In genomic region chr11:22828373-22828772, GRCh38 we compare ENCODE assay signal across 9 cellular contexts. TPM values are rescaled to one million over a fixed set of nuclear protein-coding genes. Genes with fewer than 3 reads are reported as not detected.
DNase-seq lines count a peak whose midpoint lies in the region; ATAC-seq and TF ChIP-seq lines count a peak whose summit lies in the region.
"Had no signal": no experiment of that assay in that cellular context is flagged by ENCODE, and none has a peak within 500 bp of the region (broad histone marks: within the 10 kb centered on the region; RNA-seq: fewer than 3 reads in every experiment).

No MANE protein-coding gene starts in this region.

- peaks cover 5% of the 10 kb centered on the region; the same call in 1 of the 2 replicates for H3K4me1 ChIP-seq in SJSA1 (replicated peaks)
- H3K4me1 ChIP-seq in endodermal cell (ENCODE audit: control insufficient read depth, insufficient read depth, low read length) = no peaks in the 10 kb centered on the region

- no peak overlapping the region for H3K9ac ChIP-seq in endodermal cell (ENCODE audit: extremely low read depth, low read length, poor library complexity, severe bottlenecking)

- no peak for DNase-seq in activated CD4-positive, alpha-beta T cell treated with anti-CD3 and anti-CD28 coated beads, Interleukin-2, amount 10 ng/mL, durations not matched to agents 7 days and 5 days
- DNase-seq in activated CD4-positive, alpha-beta T cell treated with anti-CD3 and anti-CD28 coated beads for 1 hour = no peak
- peak in 1 of 2 experiments; percentile 2 for DNase-seq in SJSA1 (ENCODE audit: low read depth in 1 of 2, low spot score in 2 of 2)
- no peak for DNase-seq in endodermal cell
- no peak for DNase-seq in stimulated activated naive B cell treated with anti-CD40 and anti-IgM and Interleukin-4, amounts not matched to agents 10 μg/mL and 1 μg/mL and 100 μg/mL, for 72 hours
- no peak for DNase-seq in inferior parietal cortex (ENCODE audit: extremely low spot score)
- no peak for DNase-seq in NCI-H187 treated with DMSO at 0.1 percent for 48 hours (lab: John Stamatoyannopoulos, UW)
- DNase-seq in OCI-M2 (lab: John Stamatoyannopoulos, UW; ENCODE audit: unreplicated experiment) = no peak
- DNase-seq: stimulated activated CD4-positive, alpha-beta T cell treated with anti-CD3 and anti-CD28 coated beads, Interleukin-4, amount 100 ng/mL, for 1 hour had no signal

- H3K27me3 Mint-ChIP-seq in activated CD4-positive, alpha-beta T cell treated with anti-CD3 and anti-CD28 coated beads, Interleukin-2, amount 10 ng/mL, durations not matched to agents 7 days and 5 days = no peaks in the 10 kb centered on the region
- H3K27me3 Mint-ChIP-seq in endodermal cell (ENCODE audit: insufficient read depth) = peaks cover 13% of the 10 kb centered on the region
- H3K27me3 Mint-ChIP-seq in stimulated activated naive B cell treated with anti-CD40 and anti-IgM and Interleukin-4, amounts not matched to agents 10 μg/mL and 1 μg/mL and 100 μg/mL, for 72 hours = no peaks in the 10 kb centered on the region

- peak overlapping the region; percentile 89 for H3K4me3 Mint-ChIP-seq in activated CD4-positive, alpha-beta T cell treated with anti-CD3 and anti-CD28 coated beads, Interleukin-2, amount 10 ng/mL, durations not matched to agents 7 days and 5 days
- H3K4me3 Mint-ChIP-seq in endodermal cell = peak overlapping the region; percentile 80
- peak overlapping the region; percentile 87 for H3K4me3 Mint-ChIP-seq in stimulated activated naive B cell treated with anti-CD40 and anti-IgM and Interleukin-4, amounts not matched to agents 10 μg/mL and 1 μg/mL and 100 μg/mL, for 72 hours

- no peaks in the 10 kb centered on the region for H3K27me3 ChIP-seq in SJSA1 (replicated peaks)
- H3K27me3 ChIP-seq in endodermal cell (ENCODE audit: control insufficient read depth, insufficient read depth, low read length, poor library complexity, severe bottlenecking) = peaks cover 11% of the 10 kb centered on the region

- peak overlapping the region; percentile 92 for H3K27ac Mint-ChIP-seq in activated CD4-positive, alpha-beta T cell treated with anti-CD3 and anti-CD28 coated beads, Interleukin-2, amount 10 ng/mL, durations not matched to agents 7 days and 5 days
- no peak overlapping the region for H3K27ac Mint-ChIP-seq in endodermal cell
- no peak overlapping the region for H3K27ac Mint-ChIP-seq in stimulated activated naive B cell treated with anti-CD40 and anti-IgM and Interleukin-4, amounts not matched to agents 10 μg/mL and 1 μg/mL and 100 μg/mL, for 72 hours

- H3K9me3 ChIP-seq in SJSA1 (replicated peaks) (0 out of 2 replicates have a peak, but pooled peaks cover 2% of the 10 kb centered on the region), endodermal cell (ENCODE audit: control insufficient read depth, low read length) (no peaks in the 10 kb centered on the region)

- H3K27ac ChIP-seq in SJSA1 (no peak overlapping the region), endodermal cell (ENCODE audit: low read depth, low read length) (no peak overlapping the region)

- H3K4me3 ChIP-seq in SJSA1 (peak overlapping the region; percentile 86), endodermal cell (ENCODE audit: low read length) (peak overlapping the region; percentile 89)

- H3K36me3 ChIP-seq in SJSA1 (peaks cover 8% of the 10 kb centered on the region), endodermal cell (ENCODE audit: control insufficient read depth, insufficient read depth, low read length) (no peaks in the 10 kb centered on the region)

- H3K4me1 Mint-ChIP-seq in activated CD4-positive, alpha-beta T cell treated with anti-CD3 and anti-CD28 coated beads, Interleukin-2, amount 10 ng/mL, durations not matched to agents 7 days and 5 days = peaks cover 14% of the 10 kb centered on the region
- H3K4me1 Mint-ChIP-seq in endodermal cell = peaks cover 5% of the 10 kb centered on the region
- H3K4me1 Mint-ChIP-seq in stimulated activated naive B cell treated with anti-CD40 and anti-IgM and Interleukin-4, amounts not matched to agents 10 μg/mL and 1 μg/mL and 100 μg/mL, for 72 hours = peaks cover 5 to 8% of the 10 kb centered on the region in 2 donors

- POLR2A ChIA-PET in activated CD4-positive, alpha-beta T cell treated with anti-CD3 and anti-CD28 coated beads, Interleukin-2, amount 10 ng/mL, durations not matched to agents 7 days and 5 days (lab: Charles Lee) = no interaction called here

- 73% methylated on average over 2 to 5 of the region's 6 CpGs for WGBS in endodermal cell (ENCODE audit: insufficient coverage in 1 of 2, insufficient read length in 1 of 2), 2 experiments

- TF ChIP-seq CTCF in endodermal cell (conservative IDR thresholded peaks at IDR 0.05) = no peak

- no peak for ATAC-seq in stimulated activated naive B cell treated with anti-CD40 and anti-IgM and Interleukin-4, amounts not matched to agents 10 μg/mL and 1 μg/mL and 100 μg/mL, for 72 hours (replicated peaks)

- CTCF ChIA-PET in activated CD4-positive, alpha-beta T cell treated with anti-CD3 and anti-CD28 coated beads, Interleukin-2, amount 10 ng/mL, durations not matched to agents 7 days and 5 days (lab: Charles Lee) = interaction anchor here (0.9 to 2.1 kb wide), 3 partner anchors 10 to 208 kb away, joined by 3 to 9 read pairs (median 4); no protein-coding TSS in a partner anchor

- peaks cover 10% of the 10 kb centered on the region for H3K36me3 Mint-ChIP-seq in activated CD4-positive, alpha-beta T cell treated with anti-CD3 and anti-CD28 coated beads, Interleukin-2, amount 10 ng/mL, durations not matched to agents 7 days and 5 days (ENCODE audit: low read depth)
- H3K36me3 Mint-ChIP-seq in endodermal cell (ENCODE audit: low read depth) = no peaks in the 10 kb centered on the region
- H3K36me3 Mint-ChIP-seq in stimulated activated naive B cell treated with anti-CD40 and anti-IgM and Interleukin-4, amounts not matched to agents 10 μg/mL and 1 μg/mL and 100 μg/mL, for 72 hours = peaks cover 7 to 9% of the 10 kb centered on the region in 2 donors

- H3K9me3 Mint-ChIP-seq in activated CD4-positive, alpha-beta T cell treated with anti-CD3 and anti-CD28 coated beads, Interleukin-2, amount 10 ng/mL, durations not matched to agents 7 days and 5 days = no peaks in the 10 kb centered on the region
- no peaks in the 10 kb centered on the region for H3K9me3 Mint-ChIP-seq in endodermal cell
- H3K9me3 Mint-ChIP-seq in stimulated activated naive B cell treated with anti-CD40 and anti-IgM and Interleukin-4, amounts not matched to agents 10 μg/mL and 1 μg/mL and 100 μg/mL, for 72 hours = no peaks in the 10 kb centered on the region

RNA-seq across cellular contexts. Expression of gene SVIP, which starts 1.2 kb away (rescaled TPM):
- 10 to 100 TPM; 27.6 to 28.8 TPM for total RNA-seq in activated CD4-positive, alpha-beta T cell treated with anti-CD3 and anti-CD28 coated beads, Interleukin-2, amount 10 ng/mL, durations not matched to agents 7 days and 5 days
- 9.9 and 14.2 TPM in 2 replicates for total RNA-seq in SJSA1 (2014; rRNA removed; shearing (Covaris generic))
- total RNA-seq in endodermal cell = 10 to 100 TPM in 1 of 2 donors, 1 to 10 TPM in 1; 9.8 to 22.6 TPM
- 22.6 TPM for polyA plus RNA-seq in endodermal cell (2013, experiment 1 of 2)
- 20.9 TPM for polyA plus RNA-seq in endodermal cell (2013, experiment 2 of 2)

RNA-seq across cellular contexts. Expression of gene CCDC179, which starts 31.9 kb away (rescaled TPM):
- not detected for total RNA-seq in activated CD4-positive, alpha-beta T cell treated with anti-CD3 and anti-CD28 coated beads, Interleukin-2, amount 10 ng/mL, durations not matched to agents 7 days and 5 days
- total RNA-seq in SJSA1 (2014; rRNA removed; shearing (Covaris generic)) = not detected in 2 replicates
- not detected for total RNA-seq in endodermal cell
- polyA plus RNA-seq in endodermal cell (2013, experiment 1 of 2) = not detected
- not detected for polyA plus RNA-seq in endodermal cell (2013, experiment 2 of 2)
